Comparison of ENCODE assay signal across 8 cellular contexts in genomic region chr3:51974963-51975856, GRCh38.
DNase-seq lines count a peak whose midpoint lies in the region; ATAC-seq lines count a peak whose summit lies in the region.

Gene ABHD14A (plus strand): TSS chr3:51975064. CDS start chr3:51975136, 72 bp downstream.

- ATAC-seq in HG03039 (IDR thresholded peaks at IDR 0.05; ENCODE audit: unreplicated experiment), result peak; percentile 39

- DNase-seq in NCI-H2171 treated with DMSO at 0.1 percent for 48 hours (lab: John Stamatoyannopoulos, UW) (peak; percentile 43), NCI-H2171 (lab: John Stamatoyannopoulos, UW) (no peak), NOMO-1 treated with dmso at 0.1 percent for 144 hours (lab: John Stamatoyannopoulos, UW; ENCODE audit: unreplicated experiment) (peak; percentile 59), activated T-cell treated with anti-CD3 and anti-CD28 coated beads for 4 hours (peak; percentile 48), epithelial cell of prostate (ENCODE audit: low read depth, low spot score) (no peak), middle frontal gyrus (ENCODE audit: extremely low spot score, low spot score) (peak; percentile 54)
- peak; percentile 28 to 67 for DNase-seq in stimulated activated CD8-positive, alpha-beta memory T cell treated with anti-CD3 and anti-CD28 coated beads, Interleukin-7, amount 100 ng/mL, for 4 hours (ENCODE audit: low read depth in 2 of 2)

- H3K27ac ChIP-seq in epithelial cell of prostate, result peak within 1 kb of the TSS; percentile 64

Comparison
In these comparisons a context has a peak if more than half of its experiments do, and no peak if none do; other contexts are left out.
1. DNase-seq: peak in NCI-H2171 treated with DMSO at 0.1 percent for 48 hours (single experiment), NOMO-1 treated with dmso at 0.1 percent for 144 hours (single experiment), activated T-cell treated with anti-CD3 and anti-CD28 coated beads for 4 hours (single experiment), middle frontal gyrus (single experiment) and stimulated activated CD8-positive, alpha-beta memory T cell treated with anti-CD3 and anti-CD28 coated beads, Interleukin-7, amount 100 ng/mL, for 4 hours (2 of 2); none in NCI-H2171 (single experiment) and epithelial cell of prostate (single experiment).